ENCODE assay signal across 9 cellular contexts in genomic region chr22:24599958-24600715, GRCh38. TPM values are rescaled to one million over a fixed set of nuclear protein-coding genes. Genes with fewer than 3 reads are reported as not detected.
A peak's percentile ranks its signal among the peaks of the same experiment; 100 is the strongest.
DNase-seq lines count a peak whose midpoint lies in the region; ATAC-seq, FAIRE-seq and TF ChIP-seq lines count a peak whose summit lies in the region.
"Not testable (repeated sequence)": the region's sequence is repeated elsewhere in the genome, so short reads cannot be mapped to it uniquely, and the experiment has no call there.
"Had no signal": no experiment of that assay in that cellular context is flagged by ENCODE, and none has a peak within 500 bp of the region (broad histone marks: within the 10 kb centered on the region; RNA-seq: fewer than 3 reads in every experiment).

No MANE protein-coding gene starts in this region.

- not testable (repeated sequence) for FAIRE-seq in H1 (lab: Jason Lieb, UNC)

- not testable (repeated sequence) for H3K18ac ChIP-seq in H1 (ENCODE audit: extremely low read depth, low read length)

- H4K8ac ChIP-seq in H1 (ENCODE audit: extremely low read depth, insufficient read depth, low read length): not testable (repeated sequence)

- not testable (repeated sequence) for H2AK5ac ChIP-seq in H1 (ENCODE audit: low read depth, low read length)

- 87% methylated on average over 3 of the region's 3 CpGs; no CpG with 5 or more reads in 1 of the 2 experiments for WGBS in H1 (ENCODE audit: extremely low coverage in 1 of 2, insufficient coverage in 1 of 2, insufficient read length in 1 of 2, insufficient replicate concordance in 2 of 2, low coverage in 1 of 2, low lambda C conversion rate in 2 of 2, missing lambda C conversion rate in 1 of 2), 2 experiments
- 94% methylated on average over 3 of the region's 3 CpGs for WGBS in thymus

- ATAC-seq in SK-N-SH treated with all-trans-retinoic acid at 6 μM for 48 hours: peak; percentile 43

- H3K23me2 ChIP-seq in H1 (ENCODE audit: low read depth, low read length): not testable (repeated sequence)

- H3K4me3 ChIP-seq in H1 (ENCODE audit: extremely low read depth in 1 of 4, insufficient read depth in 2 of 4, low read depth in 3 of 4, low read length in 4 of 4); osteoblast (ENCODE audit: insufficient read depth, low read length); thymus (ENCODE audit: low read length): not testable (repeated sequence)

- H3K27ac ChIP-seq in H1 (ENCODE audit: low read depth, low read length); osteoblast (ENCODE audit: low read depth, low read length): not testable (repeated sequence)
- peak overlapping the region; percentile 70 for H3K27ac ChIP-seq in thymus (ENCODE audit: low read depth)

- H3K9me3 ChIP-seq in H1 (ENCODE audit: insufficient read depth in 2 of 2, low read depth in 1 of 2, low read length in 1 of 2); osteoblast (ENCODE audit: low read depth, low read length); thymus (ENCODE audit: control insufficient read depth): not testable (repeated sequence)

- TF ChIP-seq POLR2A in H1 (IDR thresholded peaks at IDR 0.05; ENCODE audit: control extremely low read depth in 1 of 2, low read depth in 2 of 2, low read length in 2 of 2): not testable (repeated sequence)

- H3K79me1 ChIP-seq in H1 (ENCODE audit: low read depth, low read length): not testable (repeated sequence)

- not testable (repeated sequence) for H4K5ac ChIP-seq in H1 (ENCODE audit: insufficient read length, low read depth, low read length)

- H3K79me2 ChIP-seq in H1 (ENCODE audit: control insufficient read depth in 1 of 2, insufficient read depth in 2 of 2, low read length in 2 of 2); osteoblast (ENCODE audit: insufficient read depth, low read length): not testable (repeated sequence)

- H2BK12ac ChIP-seq in H1 (ENCODE audit: low read depth, low read length): peak overlapping the region; percentile 95; the same call in 1 of the 2 replicates

- not testable (repeated sequence) for H3K23ac ChIP-seq in H1 (ENCODE audit: insufficient read length)

- H3K27me3 ChIP-seq in H1 (replicated peaks in 1 of 4; ENCODE audit: control insufficient read depth in 3 of 4, extremely low read depth in 1 of 4, insufficient read depth in 3 of 4, low read length in 3 of 4); osteoblast (ENCODE audit: insufficient read depth, low read length); thymus (ENCODE audit: control insufficient read depth, insufficient read depth): not testable (repeated sequence)

- not testable (repeated sequence) for H3K4ac ChIP-seq in H1 (replicated peaks; ENCODE audit: insufficient read length, low read depth, low read length)

- peak overlapping the region; percentile 95 for H2BK15ac ChIP-seq in H1 (ENCODE audit: low read length)

- H4K91ac ChIP-seq in H1 (replicated peaks; ENCODE audit: insufficient read length, low read length): not testable (repeated sequence)

- in situ Hi-C loops in ACHN (cut with HindIII; ENCODE audit: low pct_ligation_motif_present, low pct_unique_long_range_greater_than_20kb, low sequenced_read_pairs): not testable (repeated sequence)

- peaks cover 4 to 20% (median 11%) of the 10 kb centered on the region in 4 experiments for H3K4me1 ChIP-seq in H1 (replicated peaks in 1 of 4; ENCODE audit: control insufficient read depth in 3 of 4, insufficient read depth in 4 of 4, low read length in 3 of 4)
- not testable (repeated sequence) for H3K4me1 ChIP-seq in osteoblast (ENCODE audit: insufficient read depth, low read length); thymus (ENCODE audit: control insufficient read depth, insufficient read depth, low read length)

- H3K36me3 ChIP-seq in H1 (ENCODE audit: control insufficient read depth in 2 of 4, insufficient read depth in 4 of 4, low read length in 3 of 4); osteoblast (ENCODE audit: insufficient read depth, low read length); thymus (ENCODE audit: control insufficient read depth, insufficient read depth): not testable (repeated sequence)

- not testable (repeated sequence) for TF ChIP-seq RAD21 in H1 (IDR thresholded peaks at IDR 0.05 in 1 of 2, conservative IDR thresholded peaks at IDR 0.05 in 1 of 2; ENCODE audit: low read depth in 2 of 2, low read length in 2 of 2)

- TF ChIP-seq CTCF in H1 (IDR thresholded peaks at IDR 0.05; ENCODE audit: control extremely low read depth in 1 of 3, insufficient read depth in 1 of 3, low read depth in 1 of 3, low read length in 3 of 3); osteoblast (IDR thresholded peaks at IDR 0.05; ENCODE audit: extremely low read depth, low read depth, low read length): not testable (repeated sequence)

- POLR2A ChIA-PET in H1 (lab: Charles Lee; ENCODE audit: partially characterized antibody): interaction anchor here (1.0 to 1.2 kb wide), 3 partner anchors 16 to 180 kb away, joined by 3 read pairs; partner anchors contain the start of gene SNRPD3

- H2BK5ac ChIP-seq in H1 (ENCODE audit: low read depth, low read length): peak overlapping the region; percentile 87; the same call in 1 of the 2 replicates

- H2BK120ac ChIP-seq in H1 (replicated peaks; ENCODE audit: low read depth, low read length): not testable (repeated sequence)

- H3K56ac ChIP-seq in H1 (replicated peaks; ENCODE audit: insufficient read length, low read depth, low read length): not testable (repeated sequence)

- DNase-seq in ACHN (peak; percentile 21), HUDEP-2 (lab: John Stamatoyannopoulos, UW; ENCODE audit: unreplicated experiment in 76 of 76) (peak in 64 of 76 experiments; percentile 13 to 70 (median 48)), amniotic epithelial cell (ENCODE audit: low read depth) (peak; percentile 49), iris pigment epithelial cell (ENCODE audit: low read depth) (peak; percentile 66), osteoblast (ENCODE audit: insufficient read length, low spot score, missing footprints) (peak; percentile 42)
- DNase-seq in H1 (ENCODE audit: low read depth in 1 of 2, low spot score in 2 of 2): not testable (repeated sequence)

- H3K14ac ChIP-seq in H1 (ENCODE audit: insufficient read length): not testable (repeated sequence)

- CTCF ChIA-PET in H1 (lab: Charles Lee; ENCODE audit: partially characterized antibody): interaction anchor here (1.1 to 1.2 kb wide), 2 partner anchors 12 to 172 kb away, joined by 4 read pairs; no protein-coding TSS in a partner anchor

- H4K20me1 ChIP-seq in H1 (replicated peaks in 1 of 2; ENCODE audit: control insufficient read depth in 1 of 2, insufficient read depth in 2 of 2, low read length in 2 of 2); osteoblast (ENCODE audit: insufficient read depth, low read length): not testable (repeated sequence)

- peak overlapping the region; percentile 80; the same call in 1 of the 2 replicates for H2BK20ac ChIP-seq in H1 (ENCODE audit: low read length)

- not testable (repeated sequence) for H2AFZ ChIP-seq in H1 (ENCODE audit: low read length); osteoblast (ENCODE audit: low read length)

- H3K4me2 ChIP-seq in H1 (ENCODE audit: insufficient read depth in 1 of 2, low read depth in 2 of 2, low read length in 2 of 2); osteoblast (ENCODE audit: insufficient read depth, low read length): not testable (repeated sequence)

- not testable (repeated sequence) for H3K9ac ChIP-seq in H1 (replicated peaks in 1 of 4; ENCODE audit: extremely low read depth in 1 of 4, low read depth in 3 of 4, low read length in 3 of 4)

- TF ChIP-seq EP300 in H1 (IDR thresholded peaks at IDR 0.05; ENCODE audit: borderline replicate concordance in 1 of 2, low read depth in 2 of 2, low read length in 2 of 2): not testable (repeated sequence)

RNA-seq across cellular contexts. Expression of gene GGT1, which starts 2.9 kb away (rescaled TPM):
- 14.0 and 14.4 TPM in 2 replicates for total RNA-seq in H1 (2021; fragmentation: NEBNext Ultra II Directional; extraction: Animal tissue kit (Norgen Biotek cat#: 25700))
- polyA plus RNA-seq in H1 (2011; rRNA removed) (29.2 and 44.8 TPM in 2 replicates), thymus (26.4 TPM)
- polyA plus RNA-seq in H1 (2011; cell fraction: cytosol; rRNA removed): 29.3 TPM
- 46.8 TPM for polyA plus RNA-seq in H1 (2011; cell fraction: nucleus; rRNA removed)
- polyA plus RNA-seq in H1 (2012, experiment 1 of 2): 8.0 to 18.8 TPM (median 17.1 TPM) in 4 replicates
- polyA plus RNA-seq in H1 (2012, experiment 2 of 2): 14.4 TPM
- polyA plus RNA-seq in H1 (2013, experiment 1 of 2): 13.9 TPM
- 11.9 TPM for polyA plus RNA-seq in H1 (2013, experiment 2 of 2)
- polyA minus RNA-seq in H1 (2011; rRNA and poly(A)+ RNA removed): 7.5 and 9.6 TPM in 2 replicates
- 10.5 TPM for polyA minus RNA-seq in H1 (2011; cell fraction: cytosol; rRNA and poly(A)+ RNA removed)
- polyA minus RNA-seq in H1 (2011; cell fraction: nucleus; rRNA and poly(A)+ RNA removed): 11.2 TPM
- total RNA-seq in osteoblast: 0.36 and 0.59 TPM in 2 replicates

RNA-seq across cellular contexts. Expression of gene LRRC75B, which starts 7.3 kb away (rescaled TPM):
- total RNA-seq in H1 (2021; fragmentation: NEBNext Ultra II Directional; extraction: Animal tissue kit (Norgen Biotek cat#: 25700)): 10.9 and 12.2 TPM in 2 replicates
- polyA plus RNA-seq in H1 (2011; rRNA removed) (26.6 and 39.0 TPM in 2 replicates), thymus (7.7 TPM)
- 29.2 TPM for polyA plus RNA-seq in H1 (2011; cell fraction: cytosol; rRNA removed)
- polyA plus RNA-seq in H1 (2011; cell fraction: nucleus; rRNA removed): 132 TPM
- 7.7 to 16.2 TPM (median 15.1 TPM) in 4 replicates for polyA plus RNA-seq in H1 (2012, experiment 1 of 2)
- 8.9 TPM for polyA plus RNA-seq in H1 (2012, experiment 2 of 2)
- polyA plus RNA-seq in H1 (2013, experiment 1 of 2): 9.3 TPM
- polyA plus RNA-seq in H1 (2013, experiment 2 of 2): 7.8 TPM
- polyA minus RNA-seq in H1 (2011; rRNA and poly(A)+ RNA removed): 8.1 and 8.4 TPM in 2 replicates
- 8.7 TPM for polyA minus RNA-seq in H1 (2011; cell fraction: cytosol; rRNA and poly(A)+ RNA removed)
- 19.6 TPM for polyA minus RNA-seq in H1 (2011; cell fraction: nucleus; rRNA and poly(A)+ RNA removed)
- 5.1 and 8.5 TPM in 2 replicates for total RNA-seq in osteoblast
- total RNA-seq: CD8-positive, alpha-beta T cell had no signal

RNA-seq across cellular contexts. Expression of gene SNRPD3, which starts 44.3 kb away (rescaled TPM):
- total RNA-seq in H1 (2021; fragmentation: NEBNext Ultra II Directional; extraction: Animal tissue kit (Norgen Biotek cat#: 25700)): 200 TPM in 2 replicates
- polyA plus RNA-seq in H1 (2011; rRNA removed) (258 and 455 TPM in 2 replicates), thymus (95.7 TPM)
- 394 TPM for polyA plus RNA-seq in H1 (2011; cell fraction: cytosol; rRNA removed)
- 159 TPM for polyA plus RNA-seq in H1 (2011; cell fraction: nucleus; rRNA removed)
- polyA plus RNA-seq in H1 (2012, experiment 1 of 2): 341 to 525 TPM (median 423 TPM) in 4 replicates
- 66.4 TPM for polyA plus RNA-seq in H1 (2012, experiment 2 of 2)
- 141 TPM for polyA plus RNA-seq in H1 (2013, experiment 1 of 2)
- 143 TPM for polyA plus RNA-seq in H1 (2013, experiment 2 of 2)
- polyA minus RNA-seq in H1 (2011; rRNA and poly(A)+ RNA removed): 289 and 329 TPM in 2 replicates
- polyA minus RNA-seq in H1 (2011; cell fraction: cytosol; rRNA and poly(A)+ RNA removed): 131 TPM
- polyA minus RNA-seq in H1 (2011; cell fraction: nucleus; rRNA and poly(A)+ RNA removed): 174 TPM
- total RNA-seq in osteoblast: 51.9 and 57.5 TPM in 2 replicates

RNA-seq across cellular contexts. Expression of gene GUCD1, which starts 45.2 kb away (rescaled TPM):
- 74.3 and 85.2 TPM in 2 replicates for total RNA-seq in H1 (2021; fragmentation: NEBNext Ultra II Directional; extraction: Animal tissue kit (Norgen Biotek cat#: 25700))
- 128 and 135 TPM in 2 replicates for polyA plus RNA-seq in H1 (2011; rRNA removed)
- 100 TPM for polyA plus RNA-seq in H1 (2011; cell fraction: cytosol; rRNA removed)
- polyA plus RNA-seq in H1 (2011; cell fraction: nucleus; rRNA removed): 98.6 TPM
- 70.9 to 98.5 TPM (median 87.2 TPM) in 4 replicates for polyA plus RNA-seq in H1 (2012, experiment 1 of 2)
- 95.0 TPM for polyA plus RNA-seq in H1 (2012, experiment 2 of 2)
- polyA plus RNA-seq in H1 (2013, experiment 1 of 2): 47.8 TPM
- 47.2 TPM for polyA plus RNA-seq in H1 (2013, experiment 2 of 2)
- polyA minus RNA-seq in H1 (2011; rRNA and poly(A)+ RNA removed): 129 and 150 TPM in 2 replicates
- 79.6 TPM for polyA minus RNA-seq in H1 (2011; cell fraction: cytosol; rRNA and poly(A)+ RNA removed)
- 67.6 TPM for polyA minus RNA-seq in H1 (2011; cell fraction: nucleus; rRNA and poly(A)+ RNA removed)
- 146 and 155 TPM in 2 replicates for total RNA-seq in osteoblast
- polyA plus RNA-seq in thymus: 54.1 TPM
